Comparison of ENCODE assay signal across 16 cellular contexts in the genomic region with DNA sequence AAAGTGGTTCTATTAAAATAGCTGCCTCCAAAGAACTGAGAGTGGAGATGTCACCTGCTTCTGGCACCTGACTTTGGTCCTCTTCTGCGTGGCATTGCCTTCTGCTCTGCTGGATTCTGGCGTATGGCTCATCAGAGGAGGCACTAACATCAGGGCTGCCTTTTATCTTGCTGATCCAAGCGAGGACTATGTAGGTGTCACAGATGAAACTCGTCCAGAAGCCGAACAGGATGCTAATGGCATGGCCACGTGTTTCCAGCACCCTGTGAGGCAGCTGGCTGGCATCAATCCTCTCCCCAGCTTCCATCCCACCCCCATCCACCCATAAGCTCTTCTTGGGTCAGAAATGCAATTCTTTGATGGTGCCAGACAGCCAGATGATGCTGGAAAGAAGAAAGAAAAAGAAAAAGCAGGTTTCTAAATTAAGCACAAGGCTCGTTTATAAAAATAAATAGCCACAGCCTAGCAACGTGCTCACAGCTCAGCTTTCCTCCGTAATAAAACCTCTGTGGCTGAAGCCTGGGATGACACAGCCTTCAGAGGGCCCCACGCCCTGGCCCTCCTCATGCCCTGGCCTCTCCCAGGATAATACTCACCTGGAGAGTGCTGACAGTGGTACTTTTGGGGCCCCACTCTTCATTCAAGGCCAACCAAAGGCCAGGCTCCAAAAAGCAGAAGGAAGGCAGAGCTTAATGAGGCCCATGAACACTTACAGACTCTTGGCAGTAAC.
DNase-seq lines count a peak whose midpoint lies in the region; ATAC-seq, FAIRE-seq and TF ChIP-seq lines count a peak whose summit lies in the region.
"Had no signal": no experiment of that assay in that cellular context is flagged by ENCODE, and none has a peak within 500 bp of the region (broad histone marks: within the 10 kb centered on the region; RNA-seq: fewer than 3 reads in every experiment).

No MANE protein-coding gene starts in this region.

- H3K9me3 ChIP-seq in A549 (peaks cover 11% of the 10 kb centered on the region; the same call in 2 of the 3 replicates), gastroesophageal sphincter (no peaks in the 10 kb centered on the region)

- H3K4me1 Mint-ChIP-seq in activated T-helper 17 cell treated with anti-CD3 and anti-CD28 coated beads, Interleukin-2, amount 50 U/mL, for 72 hours, result no peaks in the 10 kb centered on the region
- peaks cover 23% of the 10 kb centered on the region for H3K4me1 Mint-ChIP-seq in osteocyte (ENCODE audit: unreplicated experiment)
- H3K4me1 Mint-ChIP-seq: naive thymus-derived CD8-positive, alpha-beta T cell had no signal

- H3K27ac ChIP-seq in A549 (peak overlapping the region; percentile 79 to 96), gastroesophageal sphincter (peak overlapping the region; percentile 76 to 84 (median 82))

- H3K4me1 ChIP-seq in A549 (peaks cover 30% of the 10 kb centered on the region), gastroesophageal sphincter (peaks cover 12 to 62% (median 30%) of the 10 kb centered on the region in 3 donors)

- H3K4me2 ChIP-seq in A549, result peak overlapping the region; percentile 49

- H3K9me3 Mint-ChIP-seq in activated T-helper 17 cell treated with anti-CD3 and anti-CD28 coated beads, Interleukin-2, amount 50 U/mL, for 72 hours, result peaks cover 6% of the 10 kb centered on the region
- H3K9me3 Mint-ChIP-seq in osteocyte (ENCODE audit: unreplicated experiment), result no peaks in the 10 kb centered on the region
- H3K9me3 Mint-ChIP-seq: naive thymus-derived CD8-positive, alpha-beta T cell had no signal

- CTCF ChIA-PET in A549 (lab: Yijun Ruan, JAX), result interaction anchor here (1.4 to 1.9 kb wide), 2 partner anchors 60 to 255 kb away, joined by 3 to 5 read pairs; no protein-coding TSS in a partner anchor

- POLR2A ChIA-PET in A549 (lab: Yijun Ruan, JAX), result interaction anchor here (2.1 kb wide), 1 partner anchor 275 kb away, joined by 26 read pairs; no protein-coding TSS in a partner anchor

- TF ChIP-seq CTCF in A549 (IDR thresholded peaks at IDR 0.05) (no peak), gastroesophageal sphincter (IDR thresholded peaks at IDR 0.05) (no peak), osteocyte (IDR thresholded peaks at IDR 0.05) (no peak)

- FAIRE-seq in A549 (lab: Jason Lieb, UNC), result no peak
- FAIRE-seq: frontal cortex had no signal

- TF ChIP-seq EP300 in A549 (IDR thresholded peaks at IDR 0.05) (no peak), gastroesophageal sphincter (IDR thresholded peaks at IDR 0.05) (no peak)

- DNase-seq in A549 (ENCODE audit: low read depth in 1 of 2, low spot score in 1 of 2) (no peak), osteocyte (ENCODE audit: extremely low spot score, unreplicated experiment) (peak; percentile 73), iPS-NIHi11 (ENCODE audit: low spot score) (no peak), activated T-cell treated with anti-CD3 and anti-CD28 coated beads for 4 hours (no peak), NCI-H187 treated with DMSO at 0.1 percent for 48 hours (lab: John Stamatoyannopoulos, UW) (no peak), DMS153 (lab: John Stamatoyannopoulos, UW) (no peak)
- DNase-seq: activated CD8-positive, alpha-beta T cell treated with anti-CD3 and anti-CD28 coated beads, Interleukin-2, amount 10 ng/mL, durations not matched to agents 7 days and 5 days; activated effector memory CD4-positive, alpha-beta T cell treated with Interleukin-2 at 50 U/mL for 16 hours; effector memory CD4-positive, alpha-beta T cell; islet precursor cell; naive thymus-derived CD8-positive, alpha-beta T cell; stimulated activated CD4-positive, alpha-beta T cell treated with anti-CD3 and anti-CD28 coated beads, Interleukin-2, amount 100 ng/mL, for 48 hours had no signal

- peaks cover 6% of the 10 kb centered on the region for H3K27me3 Mint-ChIP-seq in activated T-helper 17 cell treated with anti-CD3 and anti-CD28 coated beads, Interleukin-2, amount 50 U/mL, for 72 hours
- H3K27me3 Mint-ChIP-seq in osteocyte (ENCODE audit: unreplicated experiment), result peaks cover 3% of the 10 kb centered on the region
- H3K27me3 Mint-ChIP-seq: naive thymus-derived CD8-positive, alpha-beta T cell had no signal

- 85% methylated on average over 9 of the region's 10 CpGs for WGBS in A549 (ENCODE audit: missing lambda C conversion rate)
- 24 to 39% methylated on average over 3 to 9 of the region's 10 CpGs for WGBS in gastroesophageal sphincter (ENCODE audit: low coverage in 1 of 2), 2 donors

- ATAC-seq in A549 (no peak), gastroesophageal sphincter (peak; percentile 56)
- peak; percentile 26 for ATAC-seq in activated T-helper 17 cell treated with anti-CD3 and anti-CD28 coated beads, Interleukin-2, amount 50 U/mL, for 72 hours (replicated peaks)
- ATAC-seq: activated CD8-positive, alpha-beta T cell treated with anti-CD3 and anti-CD28 coated beads, Interleukin-2, amount 10 ng/mL, durations not matched to agents 7 days and 5 days; naive thymus-derived CD8-positive, alpha-beta T cell; SK-N-SH treated with all-trans-retinoic acid at 6 μM for 48 hours had no signal

- no peak overlapping the region for H3K4me3 ChIP-seq in A549
- H3K4me3 ChIP-seq in gastroesophageal sphincter, result no peak overlapping the region

- H3K36me3 ChIP-seq in gastroesophageal sphincter, result no peaks in the 10 kb centered on the region

- no peak for TF ChIP-seq POLR2A in A549 (IDR thresholded peaks at IDR 0.05; ENCODE audit: low read length)
- no peak for TF ChIP-seq POLR2A in gastroesophageal sphincter (IDR thresholded peaks at IDR 0.05)

- no peak overlapping the region for H3K27ac Mint-ChIP-seq in activated T-helper 17 cell treated with anti-CD3 and anti-CD28 coated beads, Interleukin-2, amount 50 U/mL, for 72 hours
- no peak overlapping the region for H3K27ac Mint-ChIP-seq in osteocyte (ENCODE audit: unreplicated experiment)
- H3K27ac Mint-ChIP-seq: activated CD8-positive, alpha-beta T cell treated with anti-CD3 and anti-CD28 coated beads, Interleukin-2, amount 10 ng/mL, durations not matched to agents 7 days and 5 days had no signal

- no peak overlapping the region for H3K4me3 Mint-ChIP-seq in activated T-helper 17 cell treated with anti-CD3 and anti-CD28 coated beads, Interleukin-2, amount 50 U/mL, for 72 hours
- H3K4me3 Mint-ChIP-seq in osteocyte (ENCODE audit: unreplicated experiment), result no peak overlapping the region
- H3K4me3 Mint-ChIP-seq: activated CD8-positive, alpha-beta T cell treated with anti-CD3 and anti-CD28 coated beads, Interleukin-2, amount 10 ng/mL, durations not matched to agents 7 days and 5 days; naive thymus-derived CD8-positive, alpha-beta T cell had no signal

- H3K27me3 ChIP-seq in gastroesophageal sphincter, result no peaks in the 10 kb centered on the region

- TF ChIP-seq RAD21 in A549 (conservative IDR thresholded peaks at IDR 0.05 in 1 of 2, IDR thresholded peaks at IDR 0.05 in 1 of 2), result no peak

- no peaks in the 10 kb centered on the region for H3K36me3 Mint-ChIP-seq in activated T-helper 17 cell treated with anti-CD3 and anti-CD28 coated beads, Interleukin-2, amount 50 U/mL, for 72 hours (ENCODE audit: low read depth)
- H3K36me3 Mint-ChIP-seq in osteocyte (ENCODE audit: unreplicated experiment), result no peaks in the 10 kb centered on the region

TF ChIP-seq in A549, 52 proteins besides CTCF, POLR2A, EP300 and RAD21:
- TF ChIP-seq, protein P1, sequence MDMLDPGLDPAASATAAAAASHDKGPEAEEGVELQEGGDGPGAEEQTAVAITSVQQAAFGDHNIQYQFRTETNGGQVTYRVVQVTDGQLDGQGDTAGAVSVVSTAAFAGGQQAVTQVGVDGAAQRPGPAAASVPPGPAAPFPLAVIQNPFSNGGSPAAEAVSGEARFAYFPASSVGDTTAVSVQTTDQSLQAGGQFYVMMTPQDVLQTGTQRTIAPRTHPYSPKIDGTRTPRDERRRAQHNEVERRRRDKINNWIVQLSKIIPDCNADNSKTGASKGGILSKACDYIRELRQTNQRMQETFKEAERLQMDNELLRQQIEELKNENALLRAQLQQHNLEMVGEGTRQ (IDR thresholded peaks at IDR 0.05), result no peak
- TF ChIP-seq ESRRA (IDR thresholded peaks at IDR 0.05; ENCODE audit: borderline replicate concordance, low read length) (no peak), EHMT2 (IDR thresholded peaks at IDR 0.05; ENCODE audit: low read depth) (no peak), TFCP2L1 (CRISPR knock-in tag; IDR thresholded peaks at IDR 0.05) (no peak)

Comparison
In these comparisons a context has a peak if more than half of its experiments do, and no peak if none do; other contexts are left out.
1. ATAC-seq: peak in activated T-helper 17 cell treated with anti-CD3 and anti-CD28 coated beads, Interleukin-2, amount 50 U/mL, for 72 hours (single experiment) and gastroesophageal sphincter (single experiment); none in A549 (0 of 2).